In the genomic region with DNA sequence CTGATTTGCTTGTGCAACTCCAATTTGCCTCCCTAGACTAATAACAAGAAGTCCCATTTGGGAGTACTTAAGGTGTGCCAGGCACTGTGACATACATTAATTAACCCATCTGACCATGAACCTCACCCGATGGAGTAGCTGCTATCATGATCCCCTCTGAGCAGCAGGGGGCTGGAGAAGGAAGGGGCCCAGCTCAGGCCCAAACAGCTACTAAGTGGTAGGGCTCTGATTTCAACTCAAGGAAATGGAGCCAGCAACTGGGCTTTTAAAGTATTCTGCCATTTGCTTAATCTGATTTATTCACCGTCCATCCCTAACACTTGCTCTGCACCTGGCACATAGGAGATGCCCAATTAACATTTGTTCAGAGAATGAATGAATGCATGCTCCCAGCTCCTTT, we compare ENCODE assay signal across 30 cellular contexts. TPM values are rescaled to one million over a fixed set of nuclear protein-coding genes. Genes with fewer than 3 reads are reported as not detected.
DNase-seq lines count a peak whose midpoint lies in the region; TF ChIP-seq lines count a peak whose summit lies in the region.
"Had no signal": no experiment of that assay in that cellular context is flagged by ENCODE, and none has a peak within 500 bp of the region (broad histone marks: within the 10 kb centered on the region; RNA-seq: fewer than 3 reads in every experiment).

No MANE protein-coding gene starts in this region.

- H3K36me3 Mint-ChIP-seq in H9 (ENCODE audit: insufficient read depth in 1 of 3, low read depth in 3 of 3) = no peaks in the 10 kb centered on the region; a peak in 1 of 7 replicates
- H3K36me3 Mint-ChIP-seq in dendritic cell treated with granulocyte-macrophage colony-stimulating factor and Interleukin-4, amounts not matched to agents 40 ng/mL and 50 ng/mL, for 4 days (ENCODE audit: low read depth) = no peaks in the 10 kb centered on the region
- H3K36me3 Mint-ChIP-seq: activated naive CD4-positive, alpha-beta T cell treated with anti-CD3 and anti-CD28 coated beads, Interleukin-2, amount 50 U/mL, for 24 hours had no signal

- H3K79me2 ChIP-seq in H9 (ENCODE audit: insufficient read depth, low read length) = no peaks in the 10 kb centered on the region

- TF ChIP-seq CTCF in H9 (conservative IDR thresholded peaks at IDR 0.05) (no peak), spleen (IDR thresholded peaks at IDR 0.05 in 8 of 11, conservative IDR thresholded peaks at IDR 0.05 in 3 of 11) (no peak), esophagus muscularis mucosa (IDR thresholded peaks at IDR 0.05) (no peak)

- H4K8ac ChIP-seq in H9 (replicated peaks; ENCODE audit: insufficient read length, low read depth, low read length) = no peak overlapping the region

- peaks cover 0 to 2% of the 10 kb centered on the region in 2 experiments; a peak in 1 of 5 replicates for H3K9me3 Mint-ChIP-seq in H9
- H3K9me3 Mint-ChIP-seq in dendritic cell treated with granulocyte-macrophage colony-stimulating factor and Interleukin-4, amounts not matched to agents 40 ng/mL and 50 ng/mL, for 4 days = no peaks in the 10 kb centered on the region
- H3K9me3 Mint-ChIP-seq: activated CD4-positive, alpha-beta memory T cell treated with anti-CD3 and anti-CD28 coated beads, Interleukin-2, amount 10 ng/mL, durations not matched to agents 7 days and 5 days; activated naive CD4-positive, alpha-beta T cell treated with anti-CD3 and anti-CD28 coated beads, Interleukin-2, amount 50 U/mL, for 24 hours had no signal

- H3K18ac ChIP-seq in H9 (ENCODE audit: insufficient read length, low read depth, low read length) = no peak overlapping the region

- H3K4me3 Mint-ChIP-seq in H9 = peak overlapping the region in 1 of 2 experiments; percentile 61; a peak in 3 of 5 replicates
- H3K4me3 Mint-ChIP-seq in dendritic cell treated with granulocyte-macrophage colony-stimulating factor and Interleukin-4, amounts not matched to agents 40 ng/mL and 50 ng/mL, for 4 days = no peak overlapping the region
- H3K4me3 Mint-ChIP-seq: activated CD4-positive, alpha-beta memory T cell treated with anti-CD3 and anti-CD28 coated beads, Interleukin-2, amount 10 ng/mL, durations not matched to agents 7 days and 5 days; activated naive CD4-positive, alpha-beta T cell treated with anti-CD3 and anti-CD28 coated beads, Interleukin-2, amount 50 U/mL, for 24 hours had no signal

- no peak overlapping the region for H2BK120ac ChIP-seq in H9 (ENCODE audit: low read depth, low read length, poor library complexity, severe bottlenecking)

- no peak overlapping the region for H2BK15ac ChIP-seq in H9 (ENCODE audit: low read depth, low read length)

- H2BK20ac ChIP-seq in H9 (ENCODE audit: low read depth, low read length, poor library complexity, severe bottlenecking) = no peak overlapping the region

- peaks cover 66% of the 10 kb centered on the region for H3K27me3 Mint-ChIP-seq in H9 (ENCODE audit: low read depth)
- H3K27me3 Mint-ChIP-seq in dendritic cell treated with granulocyte-macrophage colony-stimulating factor and Interleukin-4, amounts not matched to agents 40 ng/mL and 50 ng/mL, for 4 days = no peaks in the 10 kb centered on the region
- H3K27me3 Mint-ChIP-seq: activated naive CD4-positive, alpha-beta T cell treated with anti-CD3 and anti-CD28 coated beads, Interleukin-2, amount 50 U/mL, for 24 hours had no signal

- DNase-seq in H9 = no peak
- peak; percentile 51 to 67 for DNase-seq in NCI-H524 (lab: John Stamatoyannopoulos, UW)
- DNase-seq in spleen = peak; percentile 15
- no peak for DNase-seq in SKM-1 treated with dmso at 0.1 percent for 144 hours (lab: John Stamatoyannopoulos, UW; ENCODE audit: unreplicated experiment)
- no peak for DNase-seq in H4 (ENCODE audit: low spot score)
- no peak for DNase-seq in esophagus muscularis mucosa (ENCODE audit: extremely low spot score)
- DNase-seq: activated CD4-positive, alpha-beta memory T cell treated with anti-CD3 and anti-CD28 coated beads, Interleukin-2, amount 10 ng/mL, durations not matched to agents 7 days and 5 days; activated CD8-positive, alpha-beta memory T cell treated with anti-CD3 and anti-CD28 coated beads, Interleukin-2, amount 50 U/mL, for 48 hours; C1 segment of cervical spinal cord; COR-L47; effector CD4-positive, alpha-beta T cell; hippocampal formation; left cardiac atrium; NCI-H1048; NCI-H187; NCI-H2171 treated with DMSO at 0.1 percent for 48 hours; NCI-H526; right cardiac atrium; Right ventricle myocardium superior; stimulated activated CD4-positive, alpha-beta T cell treated with anti-CD3 and anti-CD28 coated beads, Interleukin-1b, Interleukin-23, amount 100 ng/mL, for 48 hours; thyroid gland had no signal

- no peaks in the 10 kb centered on the region for H3K36me3 ChIP-seq in spleen
- H3K36me3 ChIP-seq in esophagus muscularis mucosa = no peaks in the 10 kb centered on the region
- H3K36me3 ChIP-seq: thyroid gland, vagina had no signal

- no peak overlapping the region for H3K4ac ChIP-seq in H9 (ENCODE audit: low read depth, low read length)

- TF ChIP-seq POLR2A in spleen (IDR thresholded peaks at IDR 0.05) (no peak), esophagus muscularis mucosa (IDR thresholded peaks at IDR 0.05; ENCODE audit: low read depth) (no peak)

- no peaks in the 10 kb centered on the region for H3K79me1 ChIP-seq in H9 (ENCODE audit: insufficient read depth, low read depth, low read length, poor library complexity, severe bottlenecking)

- H3K4me1 ChIP-seq in H9 (ENCODE audit: insufficient read depth, low read length) = peaks cover 33% of the 10 kb centered on the region
- H3K4me1 ChIP-seq in spleen = peaks cover 9 to 67% (median 43%) of the 10 kb centered on the region in 6 donors
- H3K4me1 ChIP-seq in esophagus muscularis mucosa = peaks cover 0 to 13% (median 4%) of the 10 kb centered on the region in 4 donors
- H3K4me1 ChIP-seq: vagina had no signal

- H3T11ph ChIP-seq in H9 (ENCODE audit: low read length) = no peak overlapping the region

- no peaks in the 10 kb centered on the region for H3K9me3 ChIP-seq in H9 (ENCODE audit: control insufficient read depth, low read depth, low read length)
- H3K9me3 ChIP-seq in spleen = no peaks in the 10 kb centered on the region
- H3K9me3 ChIP-seq in esophagus muscularis mucosa = no peaks in the 10 kb centered on the region
- H3K9me3 ChIP-seq: thyroid gland, vagina had no signal

- no peaks in the 10 kb centered on the region for H4K20me1 ChIP-seq in H9 (ENCODE audit: control insufficient read depth, insufficient read depth, insufficient read length)

- no peaks in the 10 kb centered on the region for H3K23me2 ChIP-seq in H9 (ENCODE audit: insufficient read length, low read depth, low read length, poor library complexity, severe bottlenecking)

- H3K56ac ChIP-seq in H9 (ENCODE audit: insufficient read length, low read depth, low read length) = no peak overlapping the region

- no peak overlapping the region for H2AFZ ChIP-seq in H9 (ENCODE audit: low read length)

- no peak overlapping the region for H3K9ac ChIP-seq in H9 (ENCODE audit: extremely low read depth, insufficient read length, low read length)

- H2BK5ac ChIP-seq in H9 (ENCODE audit: insufficient read length, low read length) = no peak overlapping the region

- H3K27me3 ChIP-seq in H9 (ENCODE audit: insufficient read depth, low read length) (peaks cover 6% of the 10 kb centered on the region; the same call in 1 of the 2 replicates), spleen (replicated peaks in 1 of 7) (no peaks in the 10 kb centered on the region), esophagus muscularis mucosa (peaks cover 0 to 79% (median 0%) of the 10 kb centered on the region in 4 donors)
- H3K27me3 ChIP-seq: vagina had no signal

- no peak overlapping the region for H3K4me3 ChIP-seq in spleen
- no peak overlapping the region for H3K4me3 ChIP-seq in esophagus muscularis mucosa
- H3K4me3 ChIP-seq: smooth muscle cell, thyroid gland, vagina had no signal

- H2BK12ac ChIP-seq in H9 (ENCODE audit: insufficient read length, low read depth, low read length) = no peak overlapping the region

- TF ChIP-seq EP300 in esophagus muscularis mucosa (IDR thresholded peaks at IDR 0.05) = no peak

- H3K23ac ChIP-seq in H9 (ENCODE audit: insufficient read length, low read depth, low read length) = no peak overlapping the region

- no peak overlapping the region for H3K4me2 ChIP-seq in H9 (ENCODE audit: insufficient read depth, insufficient read length, low read length)
- H3K4me2 ChIP-seq: smooth muscle cell had no signal

- WGBS in H9 (ENCODE audit: extremely low coverage, insufficient read length, low lambda C conversion rate) = no CpG with 5 or more reads among the region's 2 CpGs
- WGBS in spleen, 5 donors = 75 to 89% (median 87%) methylated on average over 2 of the region's 2 CpGs
- WGBS in esophagus muscularis mucosa = 66% methylated on average over 2 of the region's 2 CpGs

- no peak overlapping the region for H2AK5ac ChIP-seq in H9 (ENCODE audit: insufficient read length, low read length)

- H3K27ac Mint-ChIP-seq in H9 = peak overlapping the region; percentile 56 to 91 (median 73); a peak in 5 of 7 replicates
- H3K27ac Mint-ChIP-seq in dendritic cell treated with granulocyte-macrophage colony-stimulating factor and Interleukin-4, amounts not matched to agents 40 ng/mL and 50 ng/mL, for 4 days = peak overlapping the region; percentile 99
- H3K27ac Mint-ChIP-seq: activated CD4-positive, alpha-beta memory T cell treated with anti-CD3 and anti-CD28 coated beads, Interleukin-2, amount 10 ng/mL, durations not matched to agents 7 days and 5 days; activated naive CD4-positive, alpha-beta T cell treated with anti-CD3 and anti-CD28 coated beads, Interleukin-2, amount 50 U/mL, for 24 hours had no signal

- H4K5ac ChIP-seq in H9 (ENCODE audit: insufficient read length, low read depth, low read length) = no peak overlapping the region

- H3K4me1 Mint-ChIP-seq in H9 = peaks cover 66 to 78% of the 10 kb centered on the region in 2 experiments
- H3K4me1 Mint-ChIP-seq in dendritic cell treated with granulocyte-macrophage colony-stimulating factor and Interleukin-4, amounts not matched to agents 40 ng/mL and 50 ng/mL, for 4 days (ENCODE audit: low read depth) = peaks cover 56% of the 10 kb centered on the region
- H3K4me1 Mint-ChIP-seq: activated naive CD4-positive, alpha-beta T cell treated with anti-CD3 and anti-CD28 coated beads, Interleukin-2, amount 50 U/mL, for 24 hours had no signal

- intact Hi-C loops in dendritic cell treated with granulocyte-macrophage colony-stimulating factor and Interleukin-4, amounts not matched to agents 40 ng/mL and 50 ng/mL, for 4 days (cut with micrococcal nuclease) = no loop called here
- intact Hi-C loops in spleen (cut with DNase I; ENCODE audit: low total_unique reads) = no loop called here
- intact Hi-C loops in esophagus muscularis mucosa (cut with DNase I) = no loop called here

- H3K27ac ChIP-seq in H9 (ENCODE audit: insufficient read length, low read depth, low read length) = no peak overlapping the region
- no peak overlapping the region for H3K27ac ChIP-seq in spleen
- no peak overlapping the region for H3K27ac ChIP-seq in esophagus muscularis mucosa (replicated peaks in 1 of 4)
- H3K27ac ChIP-seq: epithelial cell of prostate, thyroid gland, vagina had no signal

- no peak overlapping the region for H4K91ac ChIP-seq in H9 (ENCODE audit: insufficient read length, low read depth, low read length)

- no peak overlapping the region for H3K14ac ChIP-seq in H9 (ENCODE audit: insufficient read depth, low read length)

RNA-seq across cellular contexts. Expression of gene CRYBB1, which starts 1.2 kb away (rescaled TPM):
- total RNA-seq in H9 (2021) (4.3 and 5.4 TPM in 2 replicates), spleen (1 to 10 TPM in 6 of 7 donors, under 1 TPM in 1; 0.34 to 2.9 (median 2.1) TPM), esophagus muscularis mucosa (under 1 TPM in 3 of 4 donors, not detected in 1; 0.33 to 0.86 (median 0.83) TPM)
- 1 to 10 TPM in 2 of 3 donors, under 1 TPM in 1; 0.98 to 1.9 (median 1.3) TPM for polyA plus RNA-seq in spleen
- not detected in 2 replicates for total RNA-seq in H4 (2014; rRNA removed; shearing (Covaris generic))
- total RNA-seq: bronchial epithelial cell; G401; smooth muscle cell; T-helper 2 cell treated with Interferon-gamma antibody and Interleukin-4, amounts not matched to agents 100 ng/mL and 5 ng/mL, for 36 hours; vagina had no signal
- polyA plus RNA-seq: AG04450, smooth muscle cell had no signal

RNA-seq across cellular contexts. Expression of gene CRYBA4, which starts 5.1 kb away (rescaled TPM):
- total RNA-seq in H9 (2021) (0.37 and 0.52 TPM in 2 replicates), spleen (not detected), esophagus muscularis mucosa (not detected)
- polyA plus RNA-seq in spleen = under 1 TPM; 0.20 to 0.24 (median 0.22) TPM
- not detected in 2 replicates for total RNA-seq in H4 (2014; rRNA removed; shearing (Covaris generic))
- total RNA-seq: bronchial epithelial cell; G401; left cardiac atrium; right cardiac atrium; Right ventricle myocardium superior; T-helper 2 cell treated with Interferon-gamma antibody and Interleukin-4, amounts not matched to agents 100 ng/mL and 5 ng/mL, for 36 hours; thyroid gland; vagina had no signal
- polyA plus RNA-seq: AG04450, right cardiac atrium had no signal

RNA-seq across cellular contexts. Expression of gene TPST2, which starts 26.7 kb away (rescaled TPM):
- total RNA-seq in H9 (2021) (50.1 and 52.2 TPM in 2 replicates), spleen (100 to 1,000 TPM in 2 of 7 donors, 10 to 100 TPM in 5; 43.5 to 119 (median 63.2) TPM), esophagus muscularis mucosa (10 to 100 TPM; 22.0 to 30.9 (median 28.7) TPM)
- 10 to 100 TPM; 14.6 to 22.2 (median 16.6) TPM for polyA plus RNA-seq in spleen
- total RNA-seq in H4 (2014; rRNA removed; shearing (Covaris generic)) = 13.8 and 14.2 TPM in 2 replicates

RNA-seq across cellular contexts. Expression of gene MIAT, which starts 40.7 kb away (rescaled TPM):
- total RNA-seq in H9 (2021) (77.0 and 85.6 TPM in 2 replicates), spleen (10 to 100 TPM; 16.0 to 62.4 (median 24.8) TPM), esophagus muscularis mucosa (1 to 10 TPM in 1 of 4 donors, under 1 TPM in 3; 0.19 to 1.2 (median 0.38) TPM)
- 1 to 10 TPM in 2 of 3 donors, under 1 TPM in 1; 0.77 to 3.2 (median 1.7) TPM for polyA plus RNA-seq in spleen
- under 0.01 TPM in 1 of 2 replicates, not detected in the other for total RNA-seq in H4 (2014; rRNA removed; shearing (Covaris generic))

Comparison
In these comparisons a context has a peak if more than half of its experiments do, and no peak if none do; other contexts are left out.
1. DNase-seq: peak in NCI-H524 (2 of 2) and spleen (single experiment); none in H9 (single experiment), SKM-1 treated with dmso at 0.1 percent for 144 hours (single experiment), H4 (single experiment) and esophagus muscularis mucosa (single experiment).